ENCODE assay signal across 11 cellular contexts in genomic region chr4:78297075-78297815, GRCh38.
DNase-seq lines count a peak whose midpoint lies in the region; ATAC-seq and TF ChIP-seq lines count a peak whose summit lies in the region.
"Had no signal": no experiment of that assay in that cellular context is flagged by ENCODE, and none has a peak within 500 bp of the region (broad histone marks: within the 10 kb centered on the region; RNA-seq: fewer than 3 reads in every experiment).

No MANE protein-coding gene starts in this region.

- H3K4me3 Mint-ChIP-seq in nephron = no peak overlapping the region

- ATAC-seq in GM18861 (IDR thresholded peaks at IDR 0.05; ENCODE audit: unreplicated experiment) (peak; percentile 40), HG02852 (IDR thresholded peaks at IDR 0.05; ENCODE audit: unreplicated experiment) (peak; percentile 56), SK-N-SH treated with all-trans-retinoic acid at 6 μM for 48 hours (no peak)

- H3K4me1 Mint-ChIP-seq in nephron = peaks cover 70% of the 10 kb centered on the region

- H3K36me3 Mint-ChIP-seq in nephron (ENCODE audit: low read depth) = peaks cover 45% of the 10 kb centered on the region

- no peak for TF ChIP-seq CTCF in nephron (IDR thresholded peaks at IDR 0.05; ENCODE audit: unreplicated experiment in 3 of 3)

- DNase-seq in ecto neural progenitor cell (ENCODE audit: low spot score) (no peak), 8988T (no peak), iPS-NIHi7 (ENCODE audit: extremely low spot score) (no peak)
- DNase-seq in activated naive CD4-positive, alpha-beta T cell (lab: John Stamatoyannopoulos, UW) = no peak
- DNase-seq: DMS79; effector CD4-positive, alpha-beta T cell; SHP77 treated with DMSO at 0.1 percent for 48 hours had no signal

- H3K27me3 Mint-ChIP-seq in nephron (ENCODE audit: low read depth) = no peaks in the 10 kb centered on the region

- H3K27ac Mint-ChIP-seq in nephron = peak overlapping the region; percentile 44 to 80 (median 64)

- H3K9me3 Mint-ChIP-seq in nephron = peaks cover 9% of the 10 kb centered on the region

TF ChIP-seq in SK-N-SH treated with all-trans-retinoic acid at 6 μM for 48 hours, 23 proteins besides CTCF, POLR2A, EP300 and RAD21:
- no peak for TF ChIP-seq ZNF8 (CRISPR knock-in tag; IDR thresholded peaks at IDR 0.05)
- TF ChIP-seq ARNTL (CRISPR knock-in tag; IDR thresholded peaks at IDR 0.05; ENCODE audit: borderline replicate concordance, low read depth) = no peak
- peak; percentile 50 for TF ChIP-seq ISL1 (CRISPR knock-in tag; IDR thresholded peaks at IDR 0.05)
- peak; percentile 69 for TF ChIP-seq TCF4 (CRISPR knock-in tag; IDR thresholded peaks at IDR 0.05; ENCODE audit: borderline replicate concordance)
- 0 out of 2 replicates have a peak, but pooled peaks have one; percentile 64 for TF ChIP-seq TOX (CRISPR knock-in tag; IDR thresholded peaks at IDR 0.05; ENCODE audit: borderline replicate concordance)
